Comparison of ENCODE assay signal across 1 cellular context in the genomic region with DNA sequence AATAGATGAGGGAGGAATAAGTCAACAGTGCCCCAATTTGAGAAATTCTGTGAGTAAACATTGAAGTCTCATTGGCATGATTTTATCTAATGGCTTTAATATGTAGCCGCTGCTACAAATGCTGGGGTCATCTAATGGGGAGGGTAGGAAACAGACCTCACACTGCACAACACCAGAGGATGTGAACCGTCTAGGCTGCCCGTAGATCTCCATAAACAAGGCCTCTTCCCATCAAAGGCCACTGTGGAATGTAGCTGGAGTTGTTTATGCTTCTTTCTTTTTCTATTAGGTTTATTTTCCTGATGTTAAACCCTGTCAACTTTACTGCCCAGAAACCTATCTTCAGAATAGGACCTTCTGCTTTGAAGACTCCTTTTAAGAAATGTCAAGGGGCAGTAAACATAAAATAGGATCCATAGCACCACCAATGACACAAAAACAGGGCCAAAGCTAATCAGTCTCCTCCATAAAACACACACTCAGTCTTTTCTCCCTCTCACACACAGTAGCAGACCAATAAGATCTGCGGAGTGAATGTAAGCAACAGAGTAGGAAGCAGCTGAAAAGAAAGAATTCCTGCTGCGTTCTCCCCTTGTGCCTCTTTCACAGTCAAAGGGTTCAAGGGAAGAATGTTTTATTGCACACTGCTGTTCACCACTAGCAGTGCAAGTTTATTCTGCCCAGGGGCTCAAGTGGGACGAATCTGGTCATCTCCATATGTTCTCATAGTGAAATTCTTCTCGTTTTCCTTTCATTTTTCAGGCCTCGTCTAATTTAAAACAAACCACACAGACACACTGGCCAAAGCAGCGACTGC.
TF ChIP-seq lines count a peak whose summit lies in the region.

No MANE protein-coding gene starts in this region.

TF ChIP-seq in SK-N-SH, 30 proteins besides CTCF, POLR2A, EP300 and RAD21:
- TF ChIP-seq RXRA (IDR thresholded peaks at IDR 0.05; ENCODE audit: borderline replicate concordance, low read depth): no peak
- no peak for TF ChIP-seq MEF2A (IDR thresholded peaks at IDR 0.05; ENCODE audit: borderline replicate concordance, low read depth)
- TF ChIP-seq, protein P1, sequence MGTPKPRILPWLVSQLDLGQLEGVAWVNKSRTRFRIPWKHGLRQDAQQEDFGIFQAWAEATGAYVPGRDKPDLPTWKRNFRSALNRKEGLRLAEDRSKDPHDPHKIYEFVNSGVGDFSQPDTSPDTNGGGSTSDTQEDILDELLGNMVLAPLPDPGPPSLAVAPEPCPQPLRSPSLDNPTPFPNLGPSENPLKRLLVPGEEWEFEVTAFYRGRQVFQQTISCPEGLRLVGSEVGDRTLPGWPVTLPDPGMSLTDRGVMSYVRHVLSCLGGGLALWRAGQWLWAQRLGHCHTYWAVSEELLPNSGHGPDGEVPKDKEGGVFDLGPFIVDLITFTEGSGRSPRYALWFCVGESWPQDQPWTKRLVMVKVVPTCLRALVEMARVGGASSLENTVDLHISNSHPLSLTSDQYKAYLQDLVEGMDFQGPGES (IDR thresholded peaks at IDR 0.05; ENCODE audit: low read depth, low read length): no peak
- TF ChIP-seq, protein P2, sequence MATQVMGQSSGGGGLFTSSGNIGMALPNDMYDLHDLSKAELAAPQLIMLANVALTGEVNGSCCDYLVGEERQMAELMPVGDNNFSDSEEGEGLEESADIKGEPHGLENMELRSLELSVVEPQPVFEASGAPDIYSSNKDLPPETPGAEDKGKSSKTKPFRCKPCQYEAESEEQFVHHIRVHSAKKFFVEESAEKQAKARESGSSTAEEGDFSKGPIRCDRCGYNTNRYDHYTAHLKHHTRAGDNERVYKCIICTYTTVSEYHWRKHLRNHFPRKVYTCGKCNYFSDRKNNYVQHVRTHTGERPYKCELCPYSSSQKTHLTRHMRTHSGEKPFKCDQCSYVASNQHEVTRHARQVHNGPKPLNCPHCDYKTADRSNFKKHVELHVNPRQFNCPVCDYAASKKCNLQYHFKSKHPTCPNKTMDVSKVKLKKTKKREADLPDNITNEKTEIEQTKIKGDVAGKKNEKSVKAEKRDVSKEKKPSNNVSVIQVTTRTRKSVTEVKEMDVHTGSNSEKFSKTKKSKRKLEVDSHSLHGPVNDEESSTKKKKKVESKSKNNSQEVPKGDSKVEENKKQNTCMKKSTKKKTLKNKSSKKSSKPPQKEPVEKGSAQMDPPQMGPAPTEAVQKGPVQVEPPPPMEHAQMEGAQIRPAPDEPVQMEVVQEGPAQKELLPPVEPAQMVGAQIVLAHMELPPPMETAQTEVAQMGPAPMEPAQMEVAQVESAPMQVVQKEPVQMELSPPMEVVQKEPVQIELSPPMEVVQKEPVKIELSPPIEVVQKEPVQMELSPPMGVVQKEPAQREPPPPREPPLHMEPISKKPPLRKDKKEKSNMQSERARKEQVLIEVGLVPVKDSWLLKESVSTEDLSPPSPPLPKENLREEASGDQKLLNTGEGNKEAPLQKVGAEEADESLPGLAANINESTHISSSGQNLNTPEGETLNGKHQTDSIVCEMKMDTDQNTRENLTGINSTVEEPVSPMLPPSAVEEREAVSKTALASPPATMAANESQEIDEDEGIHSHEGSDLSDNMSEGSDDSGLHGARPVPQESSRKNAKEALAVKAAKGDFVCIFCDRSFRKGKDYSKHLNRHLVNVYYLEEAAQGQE (IDR thresholded peaks at IDR 0.05; ENCODE audit: low read depth, low read length): no peak
- peak; percentile 52; the same call in 1 of the 2 replicates for TF ChIP-seq MXI1 (IDR thresholded peaks at IDR 0.05; ENCODE audit: low read depth, low read length)
- TF ChIP-seq POLR2AphosphoS5 (IDR thresholded peaks at IDR 0.05; ENCODE audit: low read depth, low read length): no peak
- no peak for TF ChIP-seq FOXM1 (IDR thresholded peaks at IDR 0.05; ENCODE audit: low read depth)
- peak; percentile 33 for TF ChIP-seq CHD2 (IDR thresholded peaks at IDR 0.05; ENCODE audit: low read length, partially characterized antibody)
- TF ChIP-seq NFIC (IDR thresholded peaks at IDR 0.05; ENCODE audit: borderline replicate concordance): no peak
- TF ChIP-seq EZH2phosphoT487 (IDR thresholded peaks at IDR 0.05; ENCODE audit: borderline replicate concordance, low read depth): no peak
- TF ChIP-seq FOSL2 (IDR thresholded peaks at IDR 0.05; ENCODE audit: borderline replicate concordance, low read depth): no peak
- no peak for TF ChIP-seq TCF12 (IDR thresholded peaks at IDR 0.05)
- TF ChIP-seq, protein P3, sequence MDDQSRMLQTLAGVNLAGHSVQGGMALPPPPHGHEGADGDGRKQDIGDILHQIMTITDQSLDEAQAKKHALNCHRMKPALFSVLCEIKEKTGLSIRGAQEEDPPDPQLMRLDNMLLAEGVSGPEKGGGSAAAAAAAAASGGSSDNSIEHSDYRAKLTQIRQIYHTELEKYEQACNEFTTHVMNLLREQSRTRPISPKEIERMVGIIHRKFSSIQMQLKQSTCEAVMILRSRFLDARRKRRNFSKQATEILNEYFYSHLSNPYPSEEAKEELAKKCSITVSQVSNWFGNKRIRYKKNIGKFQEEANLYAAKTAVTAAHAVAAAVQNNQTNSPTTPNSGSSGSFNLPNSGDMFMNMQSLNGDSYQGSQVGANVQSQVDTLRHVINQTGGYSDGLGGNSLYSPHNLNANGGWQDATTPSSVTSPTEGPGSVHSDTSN (IDR thresholded peaks at IDR 0.05): no peak
- TF ChIP-seq ELF1 (IDR thresholded peaks at IDR 0.05): no peak
- TF ChIP-seq, protein P4, sequence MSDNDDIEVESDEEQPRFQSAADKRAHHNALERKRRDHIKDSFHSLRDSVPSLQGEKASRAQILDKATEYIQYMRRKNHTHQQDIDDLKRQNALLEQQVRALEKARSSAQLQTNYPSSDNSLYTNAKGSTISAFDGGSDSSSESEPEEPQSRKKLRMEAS (IDR thresholded peaks at IDR 0.05; ENCODE audit: low read depth): no peak
- TF ChIP-seq TEAD4 (IDR thresholded peaks at IDR 0.05; ENCODE audit: borderline replicate concordance, insufficient read depth): no peak
- no peak for TF ChIP-seq FOXJ3 (CRISPR knock-in tag; IDR thresholded peaks at IDR 0.05)
- TF ChIP-seq, protein P5, sequence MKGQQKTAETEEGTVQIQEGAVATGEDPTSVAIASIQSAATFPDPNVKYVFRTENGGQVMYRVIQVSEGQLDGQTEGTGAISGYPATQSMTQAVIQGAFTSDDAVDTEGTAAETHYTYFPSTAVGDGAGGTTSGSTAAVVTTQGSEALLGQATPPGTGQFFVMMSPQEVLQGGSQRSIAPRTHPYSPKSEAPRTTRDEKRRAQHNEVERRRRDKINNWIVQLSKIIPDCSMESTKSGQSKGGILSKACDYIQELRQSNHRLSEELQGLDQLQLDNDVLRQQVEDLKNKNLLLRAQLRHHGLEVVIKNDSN (IDR thresholded peaks at IDR 0.05; ENCODE audit: borderline replicate concordance, low read depth): no peak
- peak; percentile 32; the same call in 1 of the 2 replicates for TF ChIP-seq GATA2 (CRISPR knock-in tag; IDR thresholded peaks at IDR 0.05)
